Comparison of ENCODE assay signal across 16 cellular contexts in genomic region chr14:94284221-94284620, GRCh38. TPM values are rescaled to one million over a fixed set of nuclear protein-coding genes. Genes with fewer than 3 reads are reported as not detected.
A peak's percentile ranks its signal among the peaks of the same experiment; 100 is the strongest.
DNase-seq lines count a peak whose midpoint lies in the region; ATAC-seq and TF ChIP-seq lines count a peak whose summit lies in the region.
"Had no signal": no experiment of that assay in that cellular context is flagged by ENCODE, and none has a peak within 500 bp of the region (broad histone marks: within the 10 kb centered on the region; RNA-seq: fewer than 3 reads in every experiment).

No MANE protein-coding gene starts in this region.

- no peaks in the 10 kb centered on the region for H3K27me3 Mint-ChIP-seq in activated CD8-positive, alpha-beta memory T cell treated with anti-CD3 and anti-CD28 coated beads, Interleukin-2, amount 10 ng/mL, durations not matched to agents 7 days and 5 days

- H3K4me1 ChIP-seq in right lobe of liver (peaks cover 0 to 27% (median 0%) of the 10 kb centered on the region in 4 donors), tibial artery (no peaks in the 10 kb centered on the region)

- H3K36me3 Mint-ChIP-seq in activated CD8-positive, alpha-beta memory T cell treated with anti-CD3 and anti-CD28 coated beads, Interleukin-2, amount 10 ng/mL, durations not matched to agents 7 days and 5 days: no peaks in the 10 kb centered on the region
- H3K36me3 Mint-ChIP-seq: CD4-positive, CD25-positive, alpha-beta regulatory T cell had no signal

- 86% methylated on average over 1 of the region's 2 CpGs for WGBS in right lobe of liver (ENCODE audit: insufficient coverage, low coverage, low lambda C conversion rate, missing lambda C conversion rate)

- H3K36me3 ChIP-seq in right lobe of liver: peaks cover 0 to 58% (median 25%) of the 10 kb centered on the region in 4 donors
- H3K36me3 ChIP-seq in tibial artery: no peaks in the 10 kb centered on the region
- H3K36me3 ChIP-seq: BLaER1 treated with 17β-estradiol and CSF1 and Interleukin-3, amounts not matched to agents 10 nM and 100 nM had no signal

- intact Hi-C loops in right lobe of liver (cut with DNase I) (no loop called here), tibial artery (cut with DNase I; ENCODE audit: low total_unique reads) (no loop called here)

- no peak for TF ChIP-seq CTCF in astrocyte of the cerebellum (IDR thresholded peaks at IDR 0.05; ENCODE audit: low read depth, low read length, missing control alignments)
- no peak for TF ChIP-seq CTCF in right lobe of liver (IDR thresholded peaks at IDR 0.05)
- TF ChIP-seq CTCF in tibial artery (IDR thresholded peaks at IDR 0.05): no peak

- peaks cover 4% of the 10 kb centered on the region for H3K4me1 Mint-ChIP-seq in activated CD8-positive, alpha-beta memory T cell treated with anti-CD3 and anti-CD28 coated beads, Interleukin-2, amount 10 ng/mL, durations not matched to agents 7 days and 5 days
- H3K4me1 Mint-ChIP-seq: CD4-positive, CD25-positive, alpha-beta regulatory T cell had no signal

- no peak for TF ChIP-seq POLR2A in right lobe of liver (IDR thresholded peaks at IDR 0.05)

- no peaks in the 10 kb centered on the region for H3K27me3 ChIP-seq in right lobe of liver
- H3K27me3 ChIP-seq in tibial artery: no peaks in the 10 kb centered on the region
- H3K27me3 ChIP-seq: BLaER1 treated with 17β-estradiol and CSF1 and Interleukin-3, amounts not matched to agents 10 nM and 100 nM had no signal

- no peaks in the 10 kb centered on the region for H3K9me3 Mint-ChIP-seq in activated CD8-positive, alpha-beta memory T cell treated with anti-CD3 and anti-CD28 coated beads, Interleukin-2, amount 10 ng/mL, durations not matched to agents 7 days and 5 days (ENCODE audit: low read depth)

- no peak overlapping the region for H3K4me3 Mint-ChIP-seq in activated CD8-positive, alpha-beta memory T cell treated with anti-CD3 and anti-CD28 coated beads, Interleukin-2, amount 10 ng/mL, durations not matched to agents 7 days and 5 days
- H3K4me3 Mint-ChIP-seq: CD4-positive, CD25-positive, alpha-beta regulatory T cell had no signal

- DNase-seq in DMS79 treated with DMSO at 0.1 percent for 48 hours (lab: John Stamatoyannopoulos, UW) (peak; percentile 14), DMS79 (lab: John Stamatoyannopoulos, UW) (no peak), astrocyte of the cerebellum (ENCODE audit: low read depth) (peak; percentile 12), kidney tubule cell (ENCODE audit: low spot score) (peak; percentile 46), right lobe of liver (no peak), tibial artery (no peak)
- no peak for DNase-seq in activated CD8-positive, alpha-beta memory T cell treated with anti-CD3 and anti-CD28 coated beads, Interleukin-2, amount 10 ng/mL, durations not matched to agents 7 days and 5 days
- DNase-seq: CD4-positive, CD25-positive, alpha-beta regulatory T cell; DMS53; IMR-90 had no signal

- CTCF ChIA-PET in activated CD8-positive, alpha-beta memory T cell treated with anti-CD3 and anti-CD28 coated beads, Interleukin-2, amount 10 ng/mL, durations not matched to agents 7 days and 5 days (lab: Charles Lee): no interaction called here

- H3K4me3 ChIP-seq in astrocyte of the cerebellum (ENCODE audit: low read depth, low read length): no peak overlapping the region
- no peak overlapping the region for H3K4me3 ChIP-seq in right lobe of liver
- no peak overlapping the region for H3K4me3 ChIP-seq in tibial artery
- H3K4me3 ChIP-seq: BLaER1 treated with 17β-estradiol and CSF1 and Interleukin-3, amounts not matched to agents 10 nM and 100 nM; GM12878 had no signal

- H3K27ac ChIP-seq in right lobe of liver (no peak overlapping the region), tibial artery (no peak overlapping the region)
- H3K27ac ChIP-seq: 22Rv1; BLaER1 treated with 17β-estradiol and CSF1 and Interleukin-3, amounts not matched to agents 10 nM and 100 nM had no signal

- ATAC-seq in right lobe of liver: no peak
- no peak for ATAC-seq in activated CD8-positive, alpha-beta memory T cell treated with anti-CD3 and anti-CD28 coated beads, Interleukin-2, amount 10 ng/mL, durations not matched to agents 7 days and 5 days
- ATAC-seq: GM12878, HCT116 had no signal

- no peak overlapping the region for H3K27ac Mint-ChIP-seq in activated CD8-positive, alpha-beta memory T cell treated with anti-CD3 and anti-CD28 coated beads, Interleukin-2, amount 10 ng/mL, durations not matched to agents 7 days and 5 days
- H3K27ac Mint-ChIP-seq: CD4-positive, CD25-positive, alpha-beta regulatory T cell had no signal

- in situ Hi-C loops in astrocyte of the cerebellum (cut with HindIII; ENCODE audit: low sequenced_read_pairs): no loop called here

- H3K9me3 ChIP-seq in right lobe of liver (no peaks in the 10 kb centered on the region), tibial artery (no peaks in the 10 kb centered on the region)
- H3K9me3 ChIP-seq: BLaER1 treated with 17β-estradiol and CSF1 and Interleukin-3, amounts not matched to agents 10 nM and 100 nM had no signal

RNA-seq across cellular contexts. Expression of gene SERPINA10, which starts 8.8 kb away (rescaled TPM):
- total RNA-seq in right lobe of liver: 100 to 1,000 TPM; 114 to 400 (median 239) TPM
- total RNA-seq in activated CD8-positive, alpha-beta memory T cell treated with anti-CD3 and anti-CD28 coated beads, Interleukin-2, amount 10 ng/mL, durations not matched to agents 7 days and 5 days: not detected
- total RNA-seq: CD4-positive, CD25-positive, alpha-beta regulatory T cell; G401; GM12878; HT-29; IMR-90 had no signal

RNA-seq across cellular contexts. Expression of gene SERPINA6, which starts 38.9 kb away (rescaled TPM):
- total RNA-seq in right lobe of liver: 100 to 1,000 TPM; 185 to 407 (median 236) TPM
- not detected for total RNA-seq in activated CD8-positive, alpha-beta memory T cell treated with anti-CD3 and anti-CD28 coated beads, Interleukin-2, amount 10 ng/mL, durations not matched to agents 7 days and 5 days
- total RNA-seq: CD4-positive, CD25-positive, alpha-beta regulatory T cell; G401; IMR-90 had no signal

Comparison
In these comparisons a context has a peak if more than half of its experiments do, and no peak if none do; other contexts are left out.
1. DNase-seq: peak in DMS79 treated with DMSO at 0.1 percent for 48 hours (single experiment), astrocyte of the cerebellum (single experiment) and kidney tubule cell (single experiment); none in DMS79 (single experiment), right lobe of liver (0 of 3), tibial artery (0 of 2) and activated CD8-positive, alpha-beta memory T cell treated with anti-CD3 and anti-CD28 coated beads, Interleukin-2, amount 10 ng/mL, durations not matched to agents 7 days and 5 days (single experiment).
2. RNA of gene SERPINA10, which starts 8.8 kb away (total RNA-seq): 114 to 400 TPM in right lobe of liver; not detected in activated CD8-positive, alpha-beta memory T cell treated with anti-CD3 and anti-CD28 coated beads, Interleukin-2, amount 10 ng/mL, durations not matched to agents 7 days and 5 days; every median in the first group is over 100 times any median in the second.
3. RNA of gene SERPINA6, which starts 38.9 kb away (total RNA-seq): 185 to 407 TPM in right lobe of liver; not detected in activated CD8-positive, alpha-beta memory T cell treated with anti-CD3 and anti-CD28 coated beads, Interleukin-2, amount 10 ng/mL, durations not matched to agents 7 days and 5 days; every median in the first group is over 100 times any median in the second.